Comparison of ENCODE assay signal across 1 cellular context in genomic region chr7:52030722-52031121, GRCh38.
TF ChIP-seq lines count a peak whose summit lies in the region.

No MANE protein-coding gene starts in this region.

TF ChIP-seq in WTC11, 78 proteins besides CTCF, POLR2A, EP300 and RAD21 (continued from another document):
- TF ChIP-seq, protein P1, sequence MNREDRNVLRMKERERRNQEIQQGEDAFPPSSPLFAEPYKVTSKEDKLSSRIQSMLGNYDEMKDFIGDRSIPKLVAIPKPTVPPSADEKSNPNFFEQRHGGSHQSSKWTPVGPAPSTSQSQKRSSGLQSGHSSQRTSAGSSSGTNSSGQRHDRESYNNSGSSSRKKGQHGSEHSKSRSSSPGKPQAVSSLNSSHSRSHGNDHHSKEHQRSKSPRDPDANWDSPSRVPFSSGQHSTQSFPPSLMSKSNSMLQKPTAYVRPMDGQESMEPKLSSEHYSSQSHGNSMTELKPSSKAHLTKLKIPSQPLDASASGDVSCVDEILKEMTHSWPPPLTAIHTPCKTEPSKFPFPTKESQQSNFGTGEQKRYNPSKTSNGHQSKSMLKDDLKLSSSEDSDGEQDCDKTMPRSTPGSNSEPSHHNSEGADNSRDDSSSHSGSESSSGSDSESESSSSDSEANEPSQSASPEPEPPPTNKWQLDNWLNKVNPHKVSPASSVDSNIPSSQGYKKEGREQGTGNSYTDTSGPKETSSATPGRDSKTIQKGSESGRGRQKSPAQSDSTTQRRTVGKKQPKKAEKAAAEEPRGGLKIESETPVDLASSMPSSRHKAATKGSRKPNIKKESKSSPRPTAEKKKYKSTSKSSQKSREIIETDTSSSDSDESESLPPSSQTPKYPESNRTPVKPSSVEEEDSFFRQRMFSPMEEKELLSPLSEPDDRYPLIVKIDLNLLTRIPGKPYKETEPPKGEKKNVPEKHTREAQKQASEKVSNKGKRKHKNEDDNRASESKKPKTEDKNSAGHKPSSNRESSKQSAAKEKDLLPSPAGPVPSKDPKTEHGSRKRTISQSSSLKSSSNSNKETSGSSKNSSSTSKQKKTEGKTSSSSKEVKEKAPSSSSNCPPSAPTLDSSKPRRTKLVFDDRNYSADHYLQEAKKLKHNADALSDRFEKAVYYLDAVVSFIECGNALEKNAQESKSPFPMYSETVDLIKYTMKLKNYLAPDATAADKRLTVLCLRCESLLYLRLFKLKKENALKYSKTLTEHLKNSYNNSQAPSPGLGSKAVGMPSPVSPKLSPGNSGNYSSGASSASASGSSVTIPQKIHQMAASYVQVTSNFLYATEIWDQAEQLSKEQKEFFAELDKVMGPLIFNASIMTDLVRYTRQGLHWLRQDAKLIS (CRISPR knock-in tag; IDR thresholded peaks at IDR 0.05; ENCODE audit: borderline replicate concordance) = no peak
- TF ChIP-seq, protein P2, sequence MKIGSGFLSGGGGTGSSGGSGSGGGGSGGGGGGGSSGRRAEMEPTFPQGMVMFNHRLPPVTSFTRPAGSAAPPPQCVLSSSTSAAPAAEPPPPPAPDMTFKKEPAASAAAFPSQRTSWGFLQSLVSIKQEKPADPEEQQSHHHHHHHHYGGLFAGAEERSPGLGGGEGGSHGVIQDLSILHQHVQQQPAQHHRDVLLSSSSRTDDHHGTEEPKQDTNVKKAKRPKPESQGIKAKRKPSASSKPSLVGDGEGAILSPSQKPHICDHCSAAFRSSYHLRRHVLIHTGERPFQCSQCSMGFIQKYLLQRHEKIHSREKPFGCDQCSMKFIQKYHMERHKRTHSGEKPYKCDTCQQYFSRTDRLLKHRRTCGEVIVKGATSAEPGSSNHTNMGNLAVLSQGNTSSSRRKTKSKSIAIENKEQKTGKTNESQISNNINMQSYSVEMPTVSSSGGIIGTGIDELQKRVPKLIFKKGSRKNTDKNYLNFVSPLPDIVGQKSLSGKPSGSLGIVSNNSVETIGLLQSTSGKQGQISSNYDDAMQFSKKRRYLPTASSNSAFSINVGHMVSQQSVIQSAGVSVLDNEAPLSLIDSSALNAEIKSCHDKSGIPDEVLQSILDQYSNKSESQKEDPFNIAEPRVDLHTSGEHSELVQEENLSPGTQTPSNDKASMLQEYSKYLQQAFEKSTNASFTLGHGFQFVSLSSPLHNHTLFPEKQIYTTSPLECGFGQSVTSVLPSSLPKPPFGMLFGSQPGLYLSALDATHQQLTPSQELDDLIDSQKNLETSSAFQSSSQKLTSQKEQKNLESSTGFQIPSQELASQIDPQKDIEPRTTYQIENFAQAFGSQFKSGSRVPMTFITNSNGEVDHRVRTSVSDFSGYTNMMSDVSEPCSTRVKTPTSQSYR (CRISPR knock-in tag; IDR thresholded peaks at IDR 0.05) = no peak
- TF ChIP-seq ZNF396 (CRISPR knock-in tag; IDR thresholded peaks at IDR 0.05; ENCODE audit: borderline replicate concordance) = no peak
- TF ChIP-seq, protein P3, sequence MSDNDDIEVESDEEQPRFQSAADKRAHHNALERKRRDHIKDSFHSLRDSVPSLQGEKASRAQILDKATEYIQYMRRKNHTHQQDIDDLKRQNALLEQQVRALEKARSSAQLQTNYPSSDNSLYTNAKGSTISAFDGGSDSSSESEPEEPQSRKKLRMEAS (CRISPR knock-in tag; IDR thresholded peaks at IDR 0.05) = no peak
- no peak for TF ChIP-seq NR1H2 (CRISPR knock-in tag; IDR thresholded peaks at IDR 0.05)
- TF ChIP-seq CREB1 (CRISPR knock-in tag; IDR thresholded peaks at IDR 0.05) = no peak
- no peak for TF ChIP-seq GABPB1 (CRISPR knock-in tag; IDR thresholded peaks at IDR 0.05)
- no peak for TF ChIP-seq ERG (CRISPR knock-in tag; IDR thresholded peaks at IDR 0.05)
TF ChIP-seq in WTC11: peak in this region for 0.
